In genomic region chr6:21850682-21851081, GRCh38 we compare ENCODE assay signal across 22 cellular contexts.
DNase-seq lines count a peak whose midpoint lies in the region; ATAC-seq and TF ChIP-seq lines count a peak whose summit lies in the region.
"Had no signal": no experiment of that assay in that cellular context is flagged by ENCODE, and none has a peak within 500 bp of the region (broad histone marks: within the 10 kb centered on the region; RNA-seq: fewer than 3 reads in every experiment).

No MANE protein-coding gene starts in this region.

- CTCF ChIA-PET in SK-N-SH (lab: Yijun Ruan, JAX), result no interaction called here

- no peaks in the 10 kb centered on the region for H3K27me3 ChIP-seq in SK-N-SH (ENCODE audit: insufficient read depth)
- H3K27me3 ChIP-seq: MG63 had no signal

- H3K36me3 ChIP-seq in SK-N-SH (replicated peaks in 1 of 2; ENCODE audit: control insufficient read depth in 1 of 2, insufficient read depth in 2 of 2, low read length in 1 of 2), result peaks cover 0 to 5% of the 10 kb centered on the region in 2 experiments
- H3K36me3 ChIP-seq: MG63 had no signal

- no peaks in the 10 kb centered on the region for H3K9me3 ChIP-seq in SK-N-SH
- H3K9me3 ChIP-seq: Caco-2, MG63 had no signal

- H3K79me2 ChIP-seq in SK-N-SH (ENCODE audit: insufficient read depth), result no peaks in the 10 kb centered on the region; the same call in 1 of the 2 replicates

- no peaks in the 10 kb centered on the region for H3K27me3 Mint-ChIP-seq in progenitor cell of endocrine pancreas
- H3K27me3 Mint-ChIP-seq: CD4-positive, alpha-beta T cell had no signal

- no peak overlapping the region for H2AFZ ChIP-seq in SK-N-SH (ENCODE audit: low read depth)

- TF ChIP-seq CTCF in SK-N-SH (IDR thresholded peaks at IDR 0.05) (no peak), progenitor cell of endocrine pancreas (IDR thresholded peaks at IDR 0.05; ENCODE audit: unreplicated experiment) (no peak)

- H3K9me2 ChIP-seq in SK-N-SH, result no peaks in the 10 kb centered on the region

- no peak overlapping the region for H3K27ac ChIP-seq in SK-N-SH (ENCODE audit: low read depth in 2 of 2, low read length in 1 of 2)
- H3K27ac ChIP-seq: HL-60 had no signal

- H3K4me1 ChIP-seq in SK-N-SH (ENCODE audit: control insufficient read depth in 1 of 2, insufficient read depth in 2 of 2, low read depth in 1 of 2, low read length in 1 of 2), result peaks cover 0 to 13% of the 10 kb centered on the region in 2 experiments; a peak in 1 of 4 replicates

- peak overlapping the region; percentile 11 for H3K27ac Mint-ChIP-seq in progenitor cell of endocrine pancreas
- H3K27ac Mint-ChIP-seq: CD4-positive, alpha-beta T cell; H9 had no signal

- peaks cover 5% of the 10 kb centered on the region for H3K9me3 Mint-ChIP-seq in progenitor cell of endocrine pancreas (ENCODE audit: low read depth)
- H3K9me3 Mint-ChIP-seq: CD4-positive, alpha-beta T cell had no signal

- H3K36me3 Mint-ChIP-seq in progenitor cell of endocrine pancreas (ENCODE audit: insufficient read depth), result peaks cover 17% of the 10 kb centered on the region

- no peak overlapping the region for H3K4me2 ChIP-seq in SK-N-SH

- intact Hi-C loops in posterior vena cava (cut with DNase I), result no loop called here

- POLR2A ChIA-PET in SK-N-SH (lab: Yijun Ruan, JAX), result no interaction called here

- H3K9ac ChIP-seq in SK-N-SH, result no peak overlapping the region

- 15% methylated on average over 1 of the region's 1 CpG for WGBS in SK-N-SH (ENCODE audit: low lambda C conversion rate)

- peaks cover 33% of the 10 kb centered on the region for H3K4me1 Mint-ChIP-seq in progenitor cell of endocrine pancreas (ENCODE audit: low read depth)

- no peak for ATAC-seq in HG02798 (IDR thresholded peaks at IDR 0.05; ENCODE audit: poor library complexity, unreplicated experiment)

- DNase-seq in Jurkat, Clone E6-1 (ENCODE audit: low read depth, low spot score), result peak; percentile 99
- DNase-seq in NCI-H2171 treated with DMSO at 0.1 percent for 48 hours (lab: John Stamatoyannopoulos, UW) (peak; percentile 13), SK-N-SH (peak; percentile 63), progenitor cell of endocrine pancreas (ENCODE audit: low spot score, unreplicated experiment) (no peak), posterior vena cava (ENCODE audit: low spot score) (no peak), GOT3 (lab: John Stamatoyannopoulos, UW) (no peak)
- DNase-seq: Caco-2; CD4-positive, alpha-beta T cell; DMS 273 treated with DMSO at 0.1 percent for 48 hours; DMS79 treated with DMSO at 0.1 percent for 48 hours; H9; Karpas-422; MG63; NCI-H1417; NCI-H187 treated with DMSO at 0.1 percent for 48 hours; NCI-H2107; NCI-H2227 treated with DMSO at 0.1 percent for 48 hours; NCI-H510A; NCI-H82; Right ventricle myocardium superior had no signal

- TF ChIP-seq EP300 in SK-N-SH (IDR thresholded peaks at IDR 0.05; ENCODE audit: borderline replicate concordance in 1 of 2, low read depth in 1 of 2, low read length in 1 of 2), result peak in 1 of 2 experiments; percentile 63; a peak in 1 of 4 replicates

- H3F3A ChIP-seq in SK-N-SH (replicated peaks; ENCODE audit: insufficient read depth), result peaks cover 3% of the 10 kb centered on the region

- peak overlapping the region; percentile 15; the same call in 1 of the 2 replicates for H3K4me3 ChIP-seq in Jurkat, Clone E6-1 (ENCODE audit: low read length)
- H3K4me3 ChIP-seq in SK-N-SH (ENCODE audit: low read depth in 2 of 2, low read length in 1 of 2), result no peak overlapping the region
- H3K4me3 ChIP-seq: MG63 had no signal

- H4K20me1 ChIP-seq in SK-N-SH (ENCODE audit: insufficient read depth), result no peaks in the 10 kb centered on the region

- no peak overlapping the region for H3K4me3 Mint-ChIP-seq in progenitor cell of endocrine pancreas (ENCODE audit: low read depth)
- H3K4me3 Mint-ChIP-seq: CD4-positive, alpha-beta T cell; H9 had no signal

- TF ChIP-seq RAD21 in SK-N-SH (IDR thresholded peaks at IDR 0.05; ENCODE audit: low read length), result no peak

TF ChIP-seq in SK-N-SH, 30 proteins besides CTCF, POLR2A, EP300 and RAD21:
- TF ChIP-seq CHD2 (IDR thresholded peaks at IDR 0.05; ENCODE audit: low read length, partially characterized antibody) (peak; percentile 18), TCF12 (IDR thresholded peaks at IDR 0.05) (peak; percentile 41; the same call in 1 of the 2 replicates), GATA2 (CRISPR knock-in tag; IDR thresholded peaks at IDR 0.05) (peak; percentile 82)
- TF ChIP-seq, protein P1, sequence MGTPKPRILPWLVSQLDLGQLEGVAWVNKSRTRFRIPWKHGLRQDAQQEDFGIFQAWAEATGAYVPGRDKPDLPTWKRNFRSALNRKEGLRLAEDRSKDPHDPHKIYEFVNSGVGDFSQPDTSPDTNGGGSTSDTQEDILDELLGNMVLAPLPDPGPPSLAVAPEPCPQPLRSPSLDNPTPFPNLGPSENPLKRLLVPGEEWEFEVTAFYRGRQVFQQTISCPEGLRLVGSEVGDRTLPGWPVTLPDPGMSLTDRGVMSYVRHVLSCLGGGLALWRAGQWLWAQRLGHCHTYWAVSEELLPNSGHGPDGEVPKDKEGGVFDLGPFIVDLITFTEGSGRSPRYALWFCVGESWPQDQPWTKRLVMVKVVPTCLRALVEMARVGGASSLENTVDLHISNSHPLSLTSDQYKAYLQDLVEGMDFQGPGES (IDR thresholded peaks at IDR 0.05; ENCODE audit: low read depth, low read length), result no peak

Comparison
In these comparisons a context has a peak if more than half of its experiments do, and no peak if none do; other contexts are left out.
1. DNase-seq: peak in Jurkat, Clone E6-1 (single experiment), NCI-H2171 treated with DMSO at 0.1 percent for 48 hours (single experiment) and SK-N-SH (single experiment); none in progenitor cell of endocrine pancreas (single experiment), posterior vena cava (single experiment) and GOT3 (single experiment).